ENCODE assay signal across 10 cellular contexts in the genomic region with DNA sequence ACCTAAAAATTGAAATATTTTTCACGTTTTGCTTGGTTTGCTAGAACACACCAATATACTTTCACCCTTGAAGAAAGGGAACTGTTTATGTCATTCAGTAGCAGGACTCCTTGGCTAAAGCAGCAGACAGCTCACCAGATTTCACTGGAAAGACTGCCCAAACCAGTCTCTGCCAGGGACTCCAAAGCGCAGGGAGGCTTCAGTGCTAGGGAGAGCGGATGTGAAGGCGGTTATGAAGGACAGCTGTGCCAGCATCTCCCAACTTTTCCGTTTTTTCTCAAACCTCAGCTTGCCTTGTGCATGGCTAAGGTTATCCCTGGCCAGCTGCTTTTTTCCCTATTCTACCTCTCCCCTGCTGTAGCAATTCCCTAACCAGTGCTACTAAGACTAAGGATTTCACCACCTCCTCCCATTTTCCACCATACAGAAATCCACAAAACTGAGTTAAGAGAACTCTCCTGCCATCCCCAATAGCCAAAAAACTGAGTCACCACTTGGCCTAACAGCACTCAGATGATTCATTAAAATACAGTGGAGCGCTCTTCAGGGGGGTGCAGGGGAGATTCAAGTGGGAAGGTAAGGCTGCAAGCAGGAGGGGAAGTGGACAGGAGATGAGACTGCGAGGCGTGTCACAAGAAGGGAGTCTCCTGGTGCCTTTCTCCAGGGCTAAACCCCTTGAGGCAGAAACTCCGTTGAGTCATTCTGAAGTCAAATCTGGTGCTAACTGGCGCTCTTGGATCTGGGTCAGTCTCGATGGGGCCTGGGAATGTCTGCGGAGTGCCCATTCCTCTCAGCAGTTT.
DNase-seq lines count a peak whose midpoint lies in the region; TF ChIP-seq lines count a peak whose summit lies in the region.
"Had no signal": no experiment of that assay in that cellular context is flagged by ENCODE, and none has a peak within 500 bp of the region (broad histone marks: within the 10 kb centered on the region; RNA-seq: fewer than 3 reads in every experiment).

No MANE protein-coding gene starts in this region.

- peaks cover 5 to 47% of the 10 kb centered on the region in 2 experiments for H3K4me1 ChIP-seq in SK-N-SH (ENCODE audit: control insufficient read depth in 1 of 2, insufficient read depth in 2 of 2, low read depth in 1 of 2, low read length in 1 of 2)

- no peak for TF ChIP-seq CTCF in SK-N-SH (IDR thresholded peaks at IDR 0.05)
- no peak for TF ChIP-seq CTCF in foreskin fibroblast (IDR thresholded peaks at IDR 0.05; ENCODE audit: low read depth, low read length)

- peak in 1 of 2 experiments; percentile 94; a peak in 2 of 4 replicates for TF ChIP-seq EP300 in SK-N-SH (IDR thresholded peaks at IDR 0.05; ENCODE audit: borderline replicate concordance in 1 of 2, low read depth in 1 of 2, low read length in 1 of 2)

- H4K20me1 ChIP-seq in SK-N-SH (ENCODE audit: insufficient read depth) = no peaks in the 10 kb centered on the region

- no peaks in the 10 kb centered on the region for H3K36me3 ChIP-seq in SK-N-SH (replicated peaks in 1 of 2; ENCODE audit: control insufficient read depth in 1 of 2, insufficient read depth in 2 of 2, low read length in 1 of 2)

- no peaks in the 10 kb centered on the region for H3K27me3 ChIP-seq in SK-N-SH (ENCODE audit: insufficient read depth)

- peak overlapping the region; percentile 61; the same call in 1 of the 2 replicates for H3K9ac ChIP-seq in SK-N-SH

- peak overlapping the region in 1 of 2 experiments; percentile 89; a peak in 2 of 4 replicates for H3K27ac ChIP-seq in SK-N-SH (ENCODE audit: low read depth in 2 of 2, low read length in 1 of 2)

- TF ChIP-seq RAD21 in SK-N-SH (IDR thresholded peaks at IDR 0.05; ENCODE audit: low read length) = no peak

- 0 out of 2 replicates have a peak overlapping the region, but pooled peaks have one; percentile 66 for H2AFZ ChIP-seq in SK-N-SH (ENCODE audit: low read depth)

- no peaks in the 10 kb centered on the region for H3K9me3 ChIP-seq in SK-N-SH

- H3K4me2 ChIP-seq in SK-N-SH = peak overlapping the region; percentile 61

- DNase-seq in ELF-1 (ENCODE audit: low read depth, low spot score) (peak; percentile 79), SK-N-SH (no peak), foreskin fibroblast (peak; percentile 72 to 84), renal cortical epithelial cell (ENCODE audit: low read depth) (peak; percentile 79), NCI-H2227 (lab: John Stamatoyannopoulos, UW; ENCODE audit: unreplicated experiment) (no peak), D341Med (ENCODE audit: low spot score) (no peak), Ammon's horn (ENCODE audit: low spot score) (no peak)
- DNase-seq in activated effector memory CD4-positive, alpha-beta T cell treated with anti-CD3 and anti-CD28 coated beads, Interleukin-2, amount 50 U/mL, for 16 hours = no peak
- DNase-seq: activated CD8-positive, alpha-beta memory T cell treated with anti-CD3 and anti-CD28 coated beads for 24 hours; NCI-H510A had no signal

- WGBS in SK-N-SH (ENCODE audit: low lambda C conversion rate) = 42% methylated on average over 12 of the region's 12 CpGs

- CTCF ChIA-PET in SK-N-SH (lab: Yijun Ruan, JAX) = interaction anchor here (0.9 to 5.1 kb wide), 6 partner anchors 9 to 404 kb away, joined by 3 to 82 read pairs (median 8); no protein-coding TSS in a partner anchor

- H3K4me3 ChIP-seq in SK-N-SH (ENCODE audit: low read depth in 2 of 2, low read length in 1 of 2) (no peak overlapping the region), foreskin fibroblast (ENCODE audit: low read depth in 1 of 2, low read length in 2 of 2) (no peak overlapping the region)

- no peaks in the 10 kb centered on the region for H3K79me2 ChIP-seq in SK-N-SH (ENCODE audit: insufficient read depth)

- H3K9me2 ChIP-seq in SK-N-SH = no peaks in the 10 kb centered on the region

- H3F3A ChIP-seq in SK-N-SH (replicated peaks; ENCODE audit: insufficient read depth) = peaks cover 60% of the 10 kb centered on the region

- POLR2A ChIA-PET in SK-N-SH (lab: Yijun Ruan, JAX) = no interaction called here

TF ChIP-seq in SK-N-SH, 30 proteins besides CTCF, POLR2A, EP300 and RAD21 (continues in another document):
- TF ChIP-seq SMC3 (IDR thresholded peaks at IDR 0.05; ENCODE audit: low read depth, low read length) = no peak
- peak; percentile 98 for TF ChIP-seq JUND (IDR thresholded peaks at IDR 0.05)
- no peak for TF ChIP-seq ELF1 (IDR thresholded peaks at IDR 0.05)
- TF ChIP-seq RXRA (IDR thresholded peaks at IDR 0.05; ENCODE audit: borderline replicate concordance, low read depth) = peak; percentile 81; the same call in 1 of the 2 replicates
- TF ChIP-seq MAX (IDR thresholded peaks at IDR 0.05; ENCODE audit: low read depth) = peak; percentile 81
- no peak for TF ChIP-seq IRF3 (IDR thresholded peaks at IDR 0.05; ENCODE audit: low read depth, low read length)
- TF ChIP-seq TAF1 (IDR thresholded peaks at IDR 0.05; ENCODE audit: borderline replicate concordance, low read depth, low read length) = no peak; the same call in 1 of the 2 replicates
- no peak for TF ChIP-seq GABPA (IDR thresholded peaks at IDR 0.05; ENCODE audit: low read depth)
- TF ChIP-seq REST (IDR thresholded peaks at IDR 0.05; ENCODE audit: low read depth, low read length) = peak; percentile 69; the same call in 1 of the 2 replicates
- TF ChIP-seq, protein P1, sequence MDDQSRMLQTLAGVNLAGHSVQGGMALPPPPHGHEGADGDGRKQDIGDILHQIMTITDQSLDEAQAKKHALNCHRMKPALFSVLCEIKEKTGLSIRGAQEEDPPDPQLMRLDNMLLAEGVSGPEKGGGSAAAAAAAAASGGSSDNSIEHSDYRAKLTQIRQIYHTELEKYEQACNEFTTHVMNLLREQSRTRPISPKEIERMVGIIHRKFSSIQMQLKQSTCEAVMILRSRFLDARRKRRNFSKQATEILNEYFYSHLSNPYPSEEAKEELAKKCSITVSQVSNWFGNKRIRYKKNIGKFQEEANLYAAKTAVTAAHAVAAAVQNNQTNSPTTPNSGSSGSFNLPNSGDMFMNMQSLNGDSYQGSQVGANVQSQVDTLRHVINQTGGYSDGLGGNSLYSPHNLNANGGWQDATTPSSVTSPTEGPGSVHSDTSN (IDR thresholded peaks at IDR 0.05) = peak; percentile 78
- TF ChIP-seq MXI1 (IDR thresholded peaks at IDR 0.05; ENCODE audit: low read depth, low read length) = no peak
- no peak; the same call in 1 of the 2 replicates for TF ChIP-seq YY1 (IDR thresholded peaks at IDR 0.05; ENCODE audit: low read depth)
- TF ChIP-seq GATA2 (CRISPR knock-in tag; IDR thresholded peaks at IDR 0.05) = no peak
- TF ChIP-seq, protein P2, sequence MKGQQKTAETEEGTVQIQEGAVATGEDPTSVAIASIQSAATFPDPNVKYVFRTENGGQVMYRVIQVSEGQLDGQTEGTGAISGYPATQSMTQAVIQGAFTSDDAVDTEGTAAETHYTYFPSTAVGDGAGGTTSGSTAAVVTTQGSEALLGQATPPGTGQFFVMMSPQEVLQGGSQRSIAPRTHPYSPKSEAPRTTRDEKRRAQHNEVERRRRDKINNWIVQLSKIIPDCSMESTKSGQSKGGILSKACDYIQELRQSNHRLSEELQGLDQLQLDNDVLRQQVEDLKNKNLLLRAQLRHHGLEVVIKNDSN (IDR thresholded peaks at IDR 0.05; ENCODE audit: borderline replicate concordance, low read depth) = no peak

Comparison
In these comparisons a context has a peak if more than half of its experiments do, and no peak if none do; other contexts are left out.
1. DNase-seq: peak in ELF-1 (single experiment), foreskin fibroblast (2 of 2) and renal cortical epithelial cell (single experiment); none in SK-N-SH (single experiment), NCI-H2227 (single experiment), D341Med (single experiment), Ammon's horn (single experiment) and activated effector memory CD4-positive, alpha-beta T cell treated with anti-CD3 and anti-CD28 coated beads, Interleukin-2, amount 50 U/mL, for 16 hours (single experiment).